In the genomic region with DNA sequence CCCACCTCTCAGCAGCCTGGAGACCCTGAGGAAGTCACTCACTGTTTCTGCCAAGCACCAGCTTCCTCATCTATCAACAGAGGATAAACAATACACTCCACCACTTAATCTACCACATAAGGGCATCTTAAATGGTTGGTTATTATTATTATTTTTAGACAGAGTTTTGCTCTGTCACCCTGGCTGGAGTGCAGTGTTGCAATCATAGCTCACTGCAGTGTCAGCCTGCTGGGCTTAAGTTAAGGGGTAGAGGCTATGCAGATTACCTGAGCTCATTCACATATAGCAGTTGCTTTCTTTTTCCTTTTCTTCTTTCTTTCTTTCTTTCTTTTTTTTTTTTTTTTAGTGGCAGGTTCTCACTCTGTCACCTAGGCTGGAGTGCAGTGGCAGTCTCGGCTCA, we compare ENCODE assay signal across 1 cellular context.
TF ChIP-seq lines count a peak whose summit lies in the region.

No MANE protein-coding gene starts in this region.

TF ChIP-seq in IMR-90, 13 proteins besides CTCF, POLR2A, EP300 and RAD21:
- TF ChIP-seq, protein P1, sequence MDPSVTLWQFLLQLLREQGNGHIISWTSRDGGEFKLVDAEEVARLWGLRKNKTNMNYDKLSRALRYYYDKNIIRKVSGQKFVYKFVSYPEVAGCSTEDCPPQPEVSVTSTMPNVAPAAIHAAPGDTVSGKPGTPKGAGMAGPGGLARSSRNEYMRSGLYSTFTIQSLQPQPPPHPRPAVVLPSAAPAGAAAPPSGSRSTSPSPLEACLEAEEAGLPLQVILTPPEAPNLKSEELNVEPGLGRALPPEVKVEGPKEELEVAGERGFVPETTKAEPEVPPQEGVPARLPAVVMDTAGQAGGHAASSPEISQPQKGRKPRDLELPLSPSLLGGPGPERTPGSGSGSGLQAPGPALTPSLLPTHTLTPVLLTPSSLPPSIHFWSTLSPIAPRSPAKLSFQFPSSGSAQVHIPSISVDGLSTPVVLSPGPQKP (IDR thresholded peaks at IDR 0.05; ENCODE audit: borderline replicate concordance, low read depth, low read length): no peak
- TF ChIP-seq CEBPB (IDR thresholded peaks at IDR 0.05; ENCODE audit: low read depth, low read length) (peak; percentile 76), NFE2L2 (IDR thresholded peaks at IDR 0.05; ENCODE audit: low read depth, low read length) (peak; percentile 53; the same call in 1 of the 2 replicates), MXI1 (IDR thresholded peaks at IDR 0.05; ENCODE audit: borderline replicate concordance, low read depth, low read length) (no peak)
